34 cellular contexts compared by ENCODE assay signal in genomic region chr4:144169211-144169610, GRCh38. TPM values are rescaled to one million over a fixed set of nuclear protein-coding genes. Genes with fewer than 3 reads are reported as not detected.
"Had no signal": no experiment of that assay in that cellular context is flagged by ENCODE, and none has a peak within 500 bp of the region (broad histone marks: within the 10 kb centered on the region; RNA-seq: fewer than 3 reads in every experiment).

No MANE protein-coding gene starts in this region.

- H3K4me3 Mint-ChIP-seq: mesothelial cell of epicardium, naive B cell had no signal

- H3K36me3 Mint-ChIP-seq: mesothelial cell of epicardium, naive B cell had no signal

- H3K27ac ChIP-seq: coronary artery, dorsolateral prefrontal cortex, epithelial cell of prostate, esophagus squamous epithelium, gastrocnemius medialis, heart right ventricle, left lung, lower lobe of right lung had no signal

- DNase-seq: dermis blood vessel endothelial cell; dorsolateral prefrontal cortex; effector CD4-positive, alpha-beta T cell; effector memory CD4-positive, alpha-beta T cell; erythroblast; esophagus squamous epithelium; foreskin fibroblast; foreskin melanocyte; gastrocnemius medialis; glutamatergic neuron; head of caudate nucleus; heart right ventricle; hippocampal formation; left cardiac atrium; left lung; left ventricle myocardium superior; lower lobe of right lung; mesenchymal stem cell; mucosa of descending colon; naive B cell had no signal

- H3K4me3 ChIP-seq: coronary artery, dorsolateral prefrontal cortex, esophagus squamous epithelium, gastrocnemius medialis, heart right ventricle, left lung, lower lobe of right lung, mucosa of descending colon had no signal

- H3K27me3 ChIP-seq: esophagus squamous epithelium, gastrocnemius medialis had no signal

- FAIRE-seq: colon, endothelial cell of umbilical vein, islet of Langerhans, keratinocyte had no signal

- H3K27ac Mint-ChIP-seq: mesothelial cell of epicardium had no signal

- H3K9me3 ChIP-seq: esophagus squamous epithelium, gastrocnemius medialis, lower lobe of right lung, mucosa of descending colon had no signal

- H3K36me3 ChIP-seq: esophagus squamous epithelium, gastrocnemius medialis, heart right ventricle, left lung, lower lobe of right lung had no signal

- H3K4me1 Mint-ChIP-seq: mesothelial cell of epicardium, naive B cell had no signal

- ATAC-seq: esophagus mucosa, gastrocnemius medialis, heart right ventricle, left cardiac atrium, left lung, left ventricle myocardium superior, lower lobe of right lung, mucosa of descending colon had no signal

RNA-seq across cellular contexts. Expression of gene GYPA, which starts 28.7 kb away (rescaled TPM):
- total RNA-seq: dermis blood vessel endothelial cell, endothelial cell of umbilical vein, esophagus mucosa, esophagus squamous epithelium, gastrocnemius medialis, glomerular endothelial cell, kidney epithelial cell, left cardiac atrium, left lung, left ventricle myocardium superior, lower leg skin, lower lobe of right lung, lung microvascular endothelial cell, mesenteric fat pad, mesothelial cell of epicardium, mucosa of descending colon, myocyte had no signal
